ENCODE assay signal across 8 cellular contexts in the genomic region with DNA sequence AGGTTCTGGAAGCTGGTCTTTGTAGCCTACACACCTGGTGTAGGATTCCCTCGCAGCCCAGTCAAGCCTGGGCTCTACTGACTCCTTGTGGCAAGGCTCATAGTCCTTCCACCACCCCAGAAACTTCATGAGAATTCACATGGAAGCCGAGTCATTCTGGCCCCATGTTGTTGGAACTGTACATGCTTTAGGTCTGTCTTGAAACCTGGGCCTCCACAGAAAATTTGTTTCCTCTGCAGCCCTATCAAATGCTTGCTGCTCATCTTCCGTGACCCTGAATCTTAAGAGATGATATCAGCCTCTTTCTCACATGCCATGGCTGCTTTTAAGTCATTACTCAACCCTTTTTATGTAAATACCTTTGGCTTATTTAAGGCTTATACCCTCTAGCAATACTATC.
DNase-seq lines count a peak whose midpoint lies in the region; ATAC-seq and TF ChIP-seq lines count a peak whose summit lies in the region.

No MANE protein-coding gene starts in this region.

- peaks cover 0 to 62% (median 17%) of the 10 kb centered on the region in 9 donors for H3K36me3 ChIP-seq in heart left ventricle

- no peaks in the 10 kb centered on the region for H3K9me3 Mint-ChIP-seq in activated T-cell treated with anti-CD3 and anti-CD28 coated beads, Interleukin-2, amount 50 U/mL, for 72 hours
- H3K9me3 Mint-ChIP-seq in naive thymus-derived CD8-positive, alpha-beta T cell: no peaks in the 10 kb centered on the region

- POLR2A ChIA-PET in naive thymus-derived CD8-positive, alpha-beta T cell (lab: Charles Lee): no interaction called here

- TF ChIP-seq CTCF in HFF-Myc (IDR thresholded peaks at IDR 0.05; ENCODE audit: low read depth, low read length, missing control alignments) (peak; percentile 33), heart left ventricle (IDR thresholded peaks at IDR 0.05) (peak in 3 of 12 donors; percentile 4 to 16 (median 6))

- H3K4me3 Mint-ChIP-seq in activated T-cell treated with anti-CD3 and anti-CD28 coated beads, Interleukin-2, amount 50 U/mL, for 72 hours: no peak overlapping the region
- H3K4me3 Mint-ChIP-seq in naive thymus-derived CD8-positive, alpha-beta T cell: no peak overlapping the region

- intact Hi-C loops in heart left ventricle (cut with DNase I): no loop called here

- no peak overlapping the region for H3K27ac Mint-ChIP-seq in activated T-cell treated with anti-CD3 and anti-CD28 coated beads, Interleukin-2, amount 50 U/mL, for 72 hours
- H3K27ac Mint-ChIP-seq in naive thymus-derived CD8-positive, alpha-beta T cell: peak overlapping the region in 3 of 10 donors; percentile 17 to 44 (median 34)

- H3K27me3 Mint-ChIP-seq in activated T-cell treated with anti-CD3 and anti-CD28 coated beads, Interleukin-2, amount 50 U/mL, for 72 hours (ENCODE audit: low read depth): no peaks in the 10 kb centered on the region
- H3K27me3 Mint-ChIP-seq in naive thymus-derived CD8-positive, alpha-beta T cell: no peaks in the 10 kb centered on the region

- H3K4me3 ChIP-seq in HFF-Myc (replicated peaks; ENCODE audit: low read depth, low read length) (no peak overlapping the region), heart left ventricle (no peak overlapping the region)

- H3K27ac ChIP-seq in heart left ventricle: no peak overlapping the region

- TF ChIP-seq POLR2A in heart left ventricle (IDR thresholded peaks at IDR 0.05): no peak

- 89 to 94% (median 91%) methylated on average over 3 of the region's 3 CpGs for WGBS in heart left ventricle, 4 donors

- peaks cover 2 to 6% of the 10 kb centered on the region in 2 donors for H3K36me3 Mint-ChIP-seq in activated T-cell treated with anti-CD3 and anti-CD28 coated beads, Interleukin-2, amount 50 U/mL, for 72 hours (ENCODE audit: insufficient read depth in 2 of 2)
- H3K36me3 Mint-ChIP-seq in naive thymus-derived CD8-positive, alpha-beta T cell: peaks cover 9 to 60% (median 24%) of the 10 kb centered on the region in 3 donors

- DNase-seq in ELF-1 (ENCODE audit: low read depth, low spot score): peak; percentile 36
- no peak for DNase-seq in HFF-Myc (ENCODE audit: extremely low read depth, low read depth)
- DNase-seq in activated T-cell treated with anti-CD3 and anti-CD28 coated beads, Interleukin-2, amount 50 U/mL, for 72 hours: no peak
- DNase-seq in naive thymus-derived CD8-positive, alpha-beta T cell: peak in 4 of 10 donors; percentile 1 to 60 (median 14)
- no peak for DNase-seq in cerebellum (ENCODE audit: low spot score)
- DNase-seq in heart left ventricle: no peak
- no peak for DNase-seq in T1000 (lab: John Stamatoyannopoulos, UW)

- no peaks in the 10 kb centered on the region for H3K27me3 ChIP-seq in heart left ventricle

- H3K4me1 ChIP-seq in heart left ventricle: no peaks in the 10 kb centered on the region

- H3K4me1 Mint-ChIP-seq in activated T-cell treated with anti-CD3 and anti-CD28 coated beads, Interleukin-2, amount 50 U/mL, for 72 hours (ENCODE audit: low read depth): no peaks in the 10 kb centered on the region
- H3K4me1 Mint-ChIP-seq in naive thymus-derived CD8-positive, alpha-beta T cell: peaks cover 0 to 24% (median 4%) of the 10 kb centered on the region in 4 donors

- peak; percentile 45 to 46 for ATAC-seq in activated T-cell treated with anti-CD3 and anti-CD28 coated beads, Interleukin-2, amount 50 U/mL, for 72 hours (replicated peaks in 1 of 2)
- ATAC-seq in naive thymus-derived CD8-positive, alpha-beta T cell: peak; percentile 30 to 33
- ATAC-seq in heart left ventricle (no peak), HG03469 (IDR thresholded peaks at IDR 0.05; ENCODE audit: unreplicated experiment) (no peak)

- H3K9me3 ChIP-seq in heart left ventricle: no peaks in the 10 kb centered on the region

Comparison
In these comparisons a context has a peak if more than half of its experiments do, and no peak if none do; other contexts are left out.
1. ATAC-seq: peak in activated T-cell treated with anti-CD3 and anti-CD28 coated beads, Interleukin-2, amount 50 U/mL, for 72 hours (2 of 2) and naive thymus-derived CD8-positive, alpha-beta T cell (2 of 2); none in heart left ventricle (0 of 4) and HG03469 (single experiment).